33 cellular contexts compared by ENCODE assay signal in the genomic region with DNA sequence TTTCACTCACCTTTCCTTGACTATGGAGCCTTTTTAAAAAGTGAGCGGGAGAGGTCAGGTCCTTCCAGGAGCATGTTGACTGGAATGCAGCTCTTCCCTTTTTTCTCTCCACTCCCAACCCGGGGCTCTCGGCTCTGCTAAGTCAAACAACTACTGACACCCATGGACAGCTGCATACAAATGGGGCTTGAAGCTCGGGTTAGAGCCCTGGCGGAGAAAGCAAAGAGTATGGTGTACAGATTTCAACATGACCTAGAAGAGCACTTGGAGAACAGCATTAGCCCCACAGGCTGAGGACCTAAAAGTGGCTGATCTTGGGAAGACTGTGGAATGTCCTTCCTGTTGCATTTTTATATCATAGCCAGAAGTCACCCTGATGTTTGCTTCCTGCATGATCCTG.
"Had no signal": no experiment of that assay in that cellular context is flagged by ENCODE, and none has a peak within 500 bp of the region (broad histone marks: within the 10 kb centered on the region; RNA-seq: fewer than 3 reads in every experiment).

No MANE protein-coding gene starts in this region.

- H3K27ac Mint-ChIP-seq: activated CD4-positive, alpha-beta memory T cell treated with anti-CD3 and anti-CD28 coated beads for 36 hours; activated CD4-positive, alpha-beta T cell treated with anti-CD3 and anti-CD28 coated beads for 36 hours; activated CD4-positive, alpha-beta T cell treated with anti-CD3 and anti-CD28 coated beads, Interleukin-2, amount 10 ng/mL, durations not matched to agents 24 days and 14 days; activated CD8-positive, alpha-beta memory T cell treated with anti-CD3 and anti-CD28 coated beads, Interleukin-2, amount 10 ng/mL, durations not matched to agents 7 days and 5 days; activated CD8-positive, alpha-beta T cell treated with anti-CD3 and anti-CD28 coated beads, Interleukin-2, amount 10 ng/mL, durations not matched to agents 7 days and 5 days; activated naive CD4-positive, alpha-beta T cell treated with anti-CD3 and anti-CD28 coated beads for 36 hours; activated naive CD4-positive, alpha-beta T cell treated with anti-CD3 and anti-CD28 coated beads, Interleukin-2, amount 50 U/mL, for 24 hours; activated naive CD8-positive, alpha-beta T cell treated with anti-CD3 and anti-CD28 coated beads, Interleukin-2, amount 10 ng/mL, durations not matched to agents 7 days and 5 days; activated T-helper 1 cell treated with anti-CD3 and anti-CD28 coated beads, Interleukin-12 subunit alpha, Interleukin-12 subunit beta, Interleukin-2, Interleukin-4 antibody, amounts not matched to agents 30 ng/mL and 10 ng/mL and 1 ng/mL, durations not matched to agents 14 hours and 24 hours and 36 hours; activated T-helper 2 cell treated with anti-CD3 and anti-CD28 coated beads, Interferon-gamma antibody, Interleukin-2, Interleukin-4, amounts not matched to agents 10 μg/mL and 5 μg/mL and 100 μg/mL, durations not matched to agents 14 hours and 24 hours and 36 hours; T-helper 17 cell; T-helper 2 cell treated with Interferon-gamma antibody and Interleukin-4, amounts not matched to agents 5 μg/mL and 100 μg/mL, for 36 hours had no signal

- H3K9me3 Mint-ChIP-seq: activated CD4-positive, alpha-beta memory T cell treated with anti-CD3 and anti-CD28 coated beads for 36 hours; activated CD4-positive, alpha-beta T cell treated with anti-CD3 and anti-CD28 coated beads, Interleukin-2, amount 10 ng/mL, durations not matched to agents 24 days and 14 days; activated naive CD4-positive, alpha-beta T cell treated with anti-CD3 and anti-CD28 coated beads for 36 hours; activated naive CD4-positive, alpha-beta T cell treated with anti-CD3 and anti-CD28 coated beads, Interleukin-2, amount 50 U/mL, for 24 hours; activated naive CD8-positive, alpha-beta T cell treated with anti-CD3 and anti-CD28 coated beads, Interleukin-2, amount 10 ng/mL, durations not matched to agents 7 days and 5 days; activated T-helper 1 cell treated with anti-CD3 and anti-CD28 coated beads, Interleukin-12 subunit alpha, Interleukin-12 subunit beta, Interleukin-2, Interleukin-4 antibody, amounts not matched to agents 30 ng/mL and 10 ng/mL and 1 ng/mL, durations not matched to agents 14 hours and 24 hours and 36 hours; activated T-helper 2 cell treated with anti-CD3 and anti-CD28 coated beads, Interferon-gamma antibody, Interleukin-2, Interleukin-4, amounts not matched to agents 10 μg/mL and 5 μg/mL and 100 μg/mL, durations not matched to agents 14 hours and 24 hours and 36 hours; T-helper 2 cell treated with Interferon-gamma antibody and Interleukin-4, amounts not matched to agents 5 μg/mL and 100 μg/mL, for 36 hours had no signal

- H3K27ac ChIP-seq: ascending aorta, breast epithelium, cardiac muscle cell, colonic mucosa, epithelial cell of prostate, esophagus squamous epithelium, gastroesophageal sphincter, WERI-Rb-1 had no signal

- H3K36me3 Mint-ChIP-seq: activated CD4-positive, alpha-beta memory T cell treated with anti-CD3 and anti-CD28 coated beads for 36 hours; activated CD8-positive, alpha-beta memory T cell treated with anti-CD3 and anti-CD28 coated beads, Interleukin-2, amount 10 ng/mL, durations not matched to agents 7 days and 5 days; activated naive CD4-positive, alpha-beta T cell treated with anti-CD3 and anti-CD28 coated beads, Interleukin-2, amount 50 U/mL, for 24 hours; activated naive CD8-positive, alpha-beta T cell treated with anti-CD3 and anti-CD28 coated beads, Interleukin-2, amount 10 ng/mL, durations not matched to agents 7 days and 5 days; brain had no signal

- H3K36me3 ChIP-seq: ascending aorta, breast epithelium, cardiac muscle cell, colonic mucosa, esophagus squamous epithelium, gastroesophageal sphincter, WERI-Rb-1 had no signal

- H3K27me3 ChIP-seq: ascending aorta, breast epithelium, cardiac muscle cell, colonic mucosa, esophagus squamous epithelium had no signal

- H3K4me1 ChIP-seq: ascending aorta, breast epithelium, colonic mucosa, esophagus squamous epithelium, gastroesophageal sphincter had no signal

- H3K27me3 Mint-ChIP-seq: brain had no signal

- H3K4me1 Mint-ChIP-seq: activated CD4-positive, alpha-beta T cell treated with anti-CD3 and anti-CD28 coated beads for 36 hours; activated CD4-positive, alpha-beta T cell treated with anti-CD3 and anti-CD28 coated beads, Interleukin-2, amount 10 ng/mL, durations not matched to agents 24 days and 14 days; activated CD8-positive, alpha-beta memory T cell treated with anti-CD3 and anti-CD28 coated beads, Interleukin-2, amount 10 ng/mL, durations not matched to agents 7 days and 5 days; activated naive CD4-positive, alpha-beta T cell treated with anti-CD3 and anti-CD28 coated beads, Interleukin-2, amount 50 U/mL, for 24 hours; activated naive CD8-positive, alpha-beta T cell treated with anti-CD3 and anti-CD28 coated beads, Interleukin-2, amount 10 ng/mL, durations not matched to agents 7 days and 5 days; T-helper 17 cell had no signal

- H3K9me3 ChIP-seq: ascending aorta, breast epithelium, colonic mucosa, esophagus squamous epithelium, gastroesophageal sphincter had no signal

- DNase-seq: activated CD4-positive, alpha-beta memory T cell treated with anti-CD3 and anti-CD28 coated beads for 36 hours; activated CD4-positive, alpha-beta T cell treated with anti-CD3 and anti-CD28 coated beads for 36 hours; activated CD4-positive, alpha-beta T cell treated with anti-CD3 and anti-CD28 coated beads, Interleukin-2, amount 10 ng/mL, durations not matched to agents 24 days and 14 days; activated CD4-positive, CD25-positive, alpha-beta regulatory T cell; activated CD4-positive, CD25-positive, alpha-beta regulatory T cell treated with anti-CD3 and anti-CD28 coated beads, Interleukin-2, amount 50 U/mL, for 72 hours; activated CD8-positive, alpha-beta memory T cell treated with anti-CD3 and anti-CD28 coated beads, Interleukin-2, amount 10 ng/mL, durations not matched to agents 7 days and 5 days; activated CD8-positive, alpha-beta memory T cell treated with anti-CD3 and anti-CD28 coated beads, Interleukin-2, amount 50 U/mL, for 4 hours; activated CD8-positive, alpha-beta T cell treated with anti-CD3 and anti-CD28 coated beads, Interleukin-2, amount 10 ng/mL, durations not matched to agents 7 days and 5 days; activated effector memory CD4-positive, alpha-beta T cell treated with anti-CD3 and anti-CD28 coated beads, Interleukin-2, amount 50 U/mL, for 16 hours; activated naive CD4-positive, alpha-beta T cell treated with anti-CD3 and anti-CD28 coated beads for 36 hours; activated naive CD8-positive, alpha-beta T cell treated with anti-CD3 and anti-CD28 coated beads, Interleukin-2, amount 10 ng/mL, durations not matched to agents 7 days and 5 days; activated T-cell treated with anti-CD3 and anti-CD28 coated beads, Interleukin-2, amount 50 U/mL, for 1 hour; activated T-cell treated with anti-CD3 and anti-CD28 coated beads, Interleukin-2, amount 50 U/mL, for 48 hours; central memory CD4-positive, alpha-beta T cell; cerebellar nuclear complex; colonic mucosa; effector CD8-positive, alpha-beta T cell; esophagus squamous epithelium; foreskin melanocyte; T-helper 1 cell; T-helper 17 cell; T1000; WERI-Rb-1 had no signal

- H3K4me3 ChIP-seq: ascending aorta, breast epithelium, cardiac muscle cell, colonic mucosa, esophagus squamous epithelium, gastroesophageal sphincter had no signal

- ATAC-seq: activated CD4-positive, alpha-beta T cell treated with anti-CD3 and anti-CD28 coated beads for 36 hours; activated CD8-positive, alpha-beta memory T cell treated with anti-CD3 and anti-CD28 coated beads, Interleukin-2, amount 10 ng/mL, durations not matched to agents 7 days and 5 days; activated CD8-positive, alpha-beta T cell treated with anti-CD3 and anti-CD28 coated beads, Interleukin-2, amount 10 ng/mL, durations not matched to agents 7 days and 5 days; gastroesophageal sphincter; T-helper 17 cell had no signal

- H3K4me3 Mint-ChIP-seq: activated CD4-positive, alpha-beta memory T cell treated with anti-CD3 and anti-CD28 coated beads for 36 hours; activated CD4-positive, alpha-beta T cell treated with anti-CD3 and anti-CD28 coated beads for 36 hours; activated CD4-positive, alpha-beta T cell treated with anti-CD3 and anti-CD28 coated beads, Interleukin-2, amount 10 ng/mL, durations not matched to agents 24 days and 14 days; activated CD8-positive, alpha-beta memory T cell treated with anti-CD3 and anti-CD28 coated beads, Interleukin-2, amount 10 ng/mL, durations not matched to agents 7 days and 5 days; activated CD8-positive, alpha-beta T cell treated with anti-CD3 and anti-CD28 coated beads, Interleukin-2, amount 10 ng/mL, durations not matched to agents 7 days and 5 days; activated naive CD4-positive, alpha-beta T cell treated with anti-CD3 and anti-CD28 coated beads for 36 hours; activated naive CD4-positive, alpha-beta T cell treated with anti-CD3 and anti-CD28 coated beads, Interleukin-2, amount 50 U/mL, for 24 hours; activated naive CD8-positive, alpha-beta T cell treated with anti-CD3 and anti-CD28 coated beads, Interleukin-2, amount 10 ng/mL, durations not matched to agents 7 days and 5 days; activated T-helper 1 cell treated with anti-CD3 and anti-CD28 coated beads, Interleukin-12 subunit alpha, Interleukin-12 subunit beta, Interleukin-2, Interleukin-4 antibody, amounts not matched to agents 30 ng/mL and 10 ng/mL and 1 ng/mL, durations not matched to agents 14 hours and 24 hours and 36 hours; brain; T-helper 17 cell; T-helper 2 cell treated with Interferon-gamma antibody and Interleukin-4, amounts not matched to agents 5 μg/mL and 100 μg/mL, for 36 hours had no signal
